In genomic region chrX:80810365-80810978, GRCh38 we compare ENCODE assay signal across 1 cellular context.
TF ChIP-seq lines count a peak whose summit lies in the region.

No MANE protein-coding gene starts in this region.

TF ChIP-seq in K562, 482 proteins besides CTCF, POLR2A, EP300 and RAD21 (continued from another document):
- TF ChIP-seq, protein P1, sequence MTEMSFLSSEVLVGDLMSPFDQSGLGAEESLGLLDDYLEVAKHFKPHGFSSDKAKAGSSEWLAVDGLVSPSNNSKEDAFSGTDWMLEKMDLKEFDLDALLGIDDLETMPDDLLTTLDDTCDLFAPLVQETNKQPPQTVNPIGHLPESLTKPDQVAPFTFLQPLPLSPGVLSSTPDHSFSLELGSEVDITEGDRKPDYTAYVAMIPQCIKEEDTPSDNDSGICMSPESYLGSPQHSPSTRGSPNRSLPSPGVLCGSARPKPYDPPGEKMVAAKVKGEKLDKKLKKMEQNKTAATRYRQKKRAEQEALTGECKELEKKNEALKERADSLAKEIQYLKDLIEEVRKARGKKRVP (CRISPR knock-in tag; IDR thresholded peaks at IDR 0.05) = no peak
